18 cellular contexts compared by ENCODE assay signal in genomic region chr1:87678221-87678715, GRCh38.
DNase-seq lines count a peak whose midpoint lies in the region; ATAC-seq, FAIRE-seq and TF ChIP-seq lines count a peak whose summit lies in the region.
"Had no signal": no experiment of that assay in that cellular context is flagged by ENCODE, and none has a peak within 500 bp of the region (broad histone marks: within the 10 kb centered on the region; RNA-seq: fewer than 3 reads in every experiment).

No MANE protein-coding gene starts in this region.

- no peaks in the 10 kb centered on the region for H3K27me3 ChIP-seq in bronchial epithelial cell (ENCODE audit: control insufficient read depth, insufficient read depth, low read length)

- no peaks in the 10 kb centered on the region for H3K36me3 ChIP-seq in bronchial epithelial cell (ENCODE audit: control insufficient read depth, insufficient read depth, low read length)

- no peak for TF ChIP-seq CTCF in bronchial epithelial cell (IDR thresholded peaks at IDR 0.05; ENCODE audit: insufficient read depth, low read length, severe bottlenecking)

- no peak overlapping the region for H3K4me3 ChIP-seq in bronchial epithelial cell (ENCODE audit: low read depth, low read length)

- FAIRE-seq in bronchial epithelial cell (lab: Jason Lieb, UNC) = no peak
- FAIRE-seq: GM19239 had no signal

- peak; percentile 93 for DNase-seq in DMS79 treated with DMSO at 0.1 percent for 48 hours (lab: John Stamatoyannopoulos, UW)
- peak; percentile 72 for DNase-seq in NCI-H526 treated with DMSO at 0.1 percent for 48 hours (lab: John Stamatoyannopoulos, UW)
- DNase-seq in bronchial epithelial cell (ENCODE audit: low read depth) = peak; percentile 68
- DNase-seq in left kidney (ENCODE audit: low read depth, low spot score) = peak; percentile 12
- no peak for DNase-seq in activated naive CD4-positive, alpha-beta T cell treated with Interleukin-2 at 50 U/mL for 16 hours
- DNase-seq in stimulated activated CD4-positive, alpha-beta T cell treated with anti-CD3 and anti-CD28 coated beads, Interleukin-4, amount 100 ng/mL, for 24 hours = no peak
- DNase-seq: C1 segment of cervical spinal cord; Caco-2; CD4-positive, alpha-beta memory T cell; Karpas-422; NCI-H1092; NCI-H1436 treated with DMSO at 0.1 percent for 48 hours; NCI-H187 treated with DMSO at 0.1 percent for 48 hours; SK-N-SH; SW 1271 had no signal

- no peak for ATAC-seq in HG02870 (IDR thresholded peaks at IDR 0.05; ENCODE audit: unreplicated experiment)
- ATAC-seq: HCT116 had no signal

Comparison
In these comparisons a context has a peak if more than half of its experiments do, and no peak if none do; other contexts are left out.
1. DNase-seq: peak in DMS79 treated with DMSO at 0.1 percent for 48 hours (single experiment), NCI-H526 treated with DMSO at 0.1 percent for 48 hours (single experiment), bronchial epithelial cell (single experiment) and left kidney (single experiment); none in activated naive CD4-positive, alpha-beta T cell treated with Interleukin-2 at 50 U/mL for 16 hours (single experiment) and stimulated activated CD4-positive, alpha-beta T cell treated with anti-CD3 and anti-CD28 coated beads, Interleukin-4, amount 100 ng/mL, for 24 hours (single experiment).